ENCODE assay signal across 1 cellular context in the genomic region with DNA sequence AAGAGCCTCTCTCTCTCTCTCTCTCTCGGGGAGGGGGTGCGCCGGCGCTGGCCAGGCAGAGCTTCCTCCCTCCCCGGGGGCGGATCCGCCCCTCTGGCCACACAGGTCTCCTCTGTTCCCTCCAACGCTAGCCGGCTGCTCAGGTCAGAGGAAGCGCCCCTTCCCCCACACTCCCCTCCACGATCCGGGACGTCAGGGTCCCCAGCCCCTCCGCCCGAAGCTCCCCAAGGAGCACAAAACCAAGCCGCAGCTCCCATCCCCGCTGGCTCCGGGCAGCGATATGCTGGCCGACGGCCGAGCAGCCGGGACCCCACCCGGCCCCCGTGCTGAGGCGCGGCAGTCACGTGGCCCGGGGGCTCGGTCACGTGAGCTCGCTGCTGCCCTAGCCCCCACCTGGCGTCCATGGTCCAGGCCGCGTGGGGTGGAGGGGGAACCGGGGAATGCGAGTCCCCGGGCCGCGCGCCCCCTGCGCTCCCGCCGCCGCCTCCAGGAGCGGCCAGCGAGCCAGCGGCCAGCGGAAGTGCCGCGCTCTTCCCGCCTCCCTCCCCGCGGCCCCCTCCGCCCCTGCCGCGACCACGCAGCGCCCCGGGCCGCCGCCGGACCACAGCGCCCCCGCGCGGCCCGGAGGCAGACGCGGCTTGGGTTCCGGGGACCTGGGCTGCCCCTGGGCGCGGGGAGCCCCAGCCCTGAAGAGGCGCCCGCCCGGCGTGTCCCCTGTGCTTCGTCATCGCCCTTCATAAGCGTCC.
TF ChIP-seq lines count a peak whose summit lies in the region.

A gene with protein sequence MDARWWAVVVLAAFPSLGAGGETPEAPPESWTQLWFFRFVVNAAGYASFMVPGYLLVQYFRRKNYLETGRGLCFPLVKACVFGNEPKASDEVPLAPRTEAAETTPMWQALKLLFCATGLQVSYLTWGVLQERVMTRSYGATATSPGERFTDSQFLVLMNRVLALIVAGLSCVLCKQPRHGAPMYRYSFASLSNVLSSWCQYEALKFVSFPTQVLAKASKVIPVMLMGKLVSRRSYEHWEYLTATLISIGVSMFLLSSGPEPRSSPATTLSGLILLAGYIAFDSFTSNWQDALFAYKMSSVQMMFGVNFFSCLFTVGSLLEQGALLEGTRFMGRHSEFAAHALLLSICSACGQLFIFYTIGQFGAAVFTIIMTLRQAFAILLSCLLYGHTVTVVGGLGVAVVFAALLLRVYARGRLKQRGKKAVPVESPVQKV (minus strand): TSS at position 522 of the 746 bp plus-strand sequence. CDS start 118 bp downstream, at position 404.

TF ChIP-seq in HEK293, 187 proteins besides CTCF, POLR2A, EP300 and RAD21 (continued from another document and continues in another):
- TF ChIP-seq, protein P1, sequence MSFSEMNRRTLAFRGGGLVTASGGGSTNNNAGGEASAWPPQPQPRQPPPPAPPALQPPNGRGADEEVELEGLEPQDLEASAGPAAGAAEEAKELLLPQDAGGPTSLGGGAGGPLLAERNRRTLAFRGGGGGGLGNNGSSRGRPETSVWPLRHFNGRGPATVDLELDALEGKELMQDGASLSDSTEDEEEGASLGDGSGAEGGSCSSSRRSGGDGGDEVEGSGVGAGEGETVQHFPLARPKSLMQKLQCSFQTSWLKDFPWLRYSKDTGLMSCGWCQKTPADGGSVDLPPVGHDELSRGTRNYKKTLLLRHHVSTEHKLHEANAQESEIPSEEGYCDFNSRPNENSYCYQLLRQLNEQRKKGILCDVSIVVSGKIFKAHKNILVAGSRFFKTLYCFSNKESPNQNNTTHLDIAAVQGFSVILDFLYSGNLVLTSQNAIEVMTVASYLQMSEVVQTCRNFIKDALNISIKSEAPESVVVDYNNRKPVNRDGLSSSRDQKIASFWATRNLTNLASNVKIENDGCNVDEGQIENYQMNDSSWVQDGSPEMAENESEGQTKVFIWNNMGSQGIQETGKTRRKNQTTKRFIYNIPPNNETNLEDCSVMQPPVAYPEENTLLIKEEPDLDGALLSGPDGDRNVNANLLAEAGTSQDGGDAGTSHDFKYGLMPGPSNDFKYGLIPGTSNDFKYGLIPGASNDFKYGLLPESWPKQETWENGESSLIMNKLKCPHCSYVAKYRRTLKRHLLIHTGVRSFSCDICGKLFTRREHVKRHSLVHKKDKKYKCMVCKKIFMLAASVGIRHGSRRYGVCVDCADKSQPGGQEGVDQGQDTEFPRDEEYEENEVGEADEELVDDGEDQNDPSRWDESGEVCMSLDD (tag by site-specific recombination; IDR thresholded peaks at IDR 0.05), result peak; percentile 95
- TF ChIP-seq ZNF174 (tag by site-specific recombination; IDR thresholded peaks at IDR 0.05), result no peak
- TF ChIP-seq SETDB1 (IDR thresholded peaks at IDR 0.05; ENCODE audit: insufficient read length, low read length), result no peak
- 0 out of 2 replicates have a peak, but pooled peaks have one; percentile 10 for TF ChIP-seq OVOL3 (tag by site-specific recombination; IDR thresholded peaks at IDR 0.05)
- peak; percentile 94 for TF ChIP-seq ZBTB7A (tag by site-specific recombination; IDR thresholded peaks at IDR 0.05; ENCODE audit: low read depth)
- TF ChIP-seq ZNF514 (tag by site-specific recombination; IDR thresholded peaks at IDR 0.05), result no peak
- TF ChIP-seq ZNF555 (tag by site-specific recombination; conservative IDR thresholded peaks at IDR 0.05), result no peak
- TF ChIP-seq SP2 (tag by site-specific recombination; IDR thresholded peaks at IDR 0.05), result peak; percentile 80
- no peak for TF ChIP-seq ZNF830 (tag by site-specific recombination; IDR thresholded peaks at IDR 0.05; ENCODE audit: low read depth)
- TF ChIP-seq WT1 (tag by site-specific recombination; IDR thresholded peaks at IDR 0.05), result peak; percentile 65
- TF ChIP-seq ZNF518A (tag by site-specific recombination; conservative IDR thresholded peaks at IDR 0.05; ENCODE audit: low read depth), result no peak
- TF ChIP-seq ZNF610 (tag by site-specific recombination; IDR thresholded peaks at IDR 0.05; ENCODE audit: borderline replicate concordance), result peak; percentile 79
- TF ChIP-seq, protein P2, sequence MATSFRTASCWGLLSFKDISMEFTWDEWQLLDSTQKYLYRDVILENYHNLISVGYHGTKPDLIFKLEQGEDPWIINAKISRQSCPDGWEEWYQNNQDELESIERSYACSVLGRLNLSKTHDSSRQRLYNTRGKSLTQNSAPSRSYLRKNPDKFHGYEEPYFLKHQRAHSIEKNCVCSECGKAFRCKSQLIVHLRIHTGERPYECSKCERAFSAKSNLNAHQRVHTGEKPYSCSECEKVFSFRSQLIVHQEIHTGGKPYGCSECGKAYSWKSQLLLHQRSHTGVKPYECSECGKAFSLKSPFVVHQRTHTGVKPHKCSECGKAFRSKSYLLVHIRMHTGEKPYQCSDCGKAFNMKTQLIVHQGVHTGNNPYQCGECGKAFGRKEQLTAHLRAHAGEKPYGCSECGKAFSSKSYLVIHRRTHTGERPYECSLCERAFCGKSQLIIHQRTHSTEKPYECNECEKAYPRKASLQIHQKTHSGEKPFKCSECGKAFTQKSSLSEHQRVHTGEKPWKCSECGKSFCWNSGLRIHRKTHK (tag by site-specific recombination; IDR thresholded peaks at IDR 0.05), result no peak
- TF ChIP-seq KLF7 (tag by site-specific recombination; IDR thresholded peaks at IDR 0.05; ENCODE audit: borderline replicate concordance), result peak; percentile 97; the same call in 1 of the 2 replicates
- TF ChIP-seq ZNF391 (tag by site-specific recombination; IDR thresholded peaks at IDR 0.05; ENCODE audit: borderline replicate concordance, low read depth), result peak; percentile 86
- TF ChIP-seq ZNF423 (tag by site-specific recombination; IDR thresholded peaks at IDR 0.05), result peak; percentile 37
- peak; percentile 71; the same call in 1 of the 2 replicates for TF ChIP-seq ZNF394 (tag by site-specific recombination; IDR thresholded peaks at IDR 0.05; ENCODE audit: borderline replicate concordance)
- TF ChIP-seq ZNF354C (tag by site-specific recombination; IDR thresholded peaks at IDR 0.05; ENCODE audit: borderline replicate concordance, low read depth), result no peak
- TF ChIP-seq ZNF473 (tag by site-specific recombination; IDR thresholded peaks at IDR 0.05), result no peak
- TF ChIP-seq ZNF600 (tag by site-specific recombination; IDR thresholded peaks at IDR 0.05), result peak; percentile 79
- TF ChIP-seq ZNF561 (tag by site-specific recombination; IDR thresholded peaks at IDR 0.05; ENCODE audit: borderline replicate concordance), result peak; percentile 60; the same call in 1 of the 2 replicates
- TF ChIP-seq ZBTB8A (tag by site-specific recombination; IDR thresholded peaks at IDR 0.05), result peak; percentile 92
- peak; percentile 62 for TF ChIP-seq ZBTB48 (tag by site-specific recombination; IDR thresholded peaks at IDR 0.05)
- TF ChIP-seq ZSCAN18 (tag by site-specific recombination; IDR thresholded peaks at IDR 0.05), result peak; percentile 58; the same call in 1 of the 2 replicates
- 0 out of 2 replicates have a peak, but pooled peaks have one; percentile 33 for TF ChIP-seq ZBTB44 (tag by site-specific recombination; IDR thresholded peaks at IDR 0.05)
- TF ChIP-seq ZBTB21 (tag by site-specific recombination; IDR thresholded peaks at IDR 0.05), result peak; percentile 44; the same call in 1 of the 2 replicates
- peak; percentile 82 for TF ChIP-seq ZIC2 (tag by site-specific recombination; IDR thresholded peaks at IDR 0.05)
- TF ChIP-seq, protein P3, sequence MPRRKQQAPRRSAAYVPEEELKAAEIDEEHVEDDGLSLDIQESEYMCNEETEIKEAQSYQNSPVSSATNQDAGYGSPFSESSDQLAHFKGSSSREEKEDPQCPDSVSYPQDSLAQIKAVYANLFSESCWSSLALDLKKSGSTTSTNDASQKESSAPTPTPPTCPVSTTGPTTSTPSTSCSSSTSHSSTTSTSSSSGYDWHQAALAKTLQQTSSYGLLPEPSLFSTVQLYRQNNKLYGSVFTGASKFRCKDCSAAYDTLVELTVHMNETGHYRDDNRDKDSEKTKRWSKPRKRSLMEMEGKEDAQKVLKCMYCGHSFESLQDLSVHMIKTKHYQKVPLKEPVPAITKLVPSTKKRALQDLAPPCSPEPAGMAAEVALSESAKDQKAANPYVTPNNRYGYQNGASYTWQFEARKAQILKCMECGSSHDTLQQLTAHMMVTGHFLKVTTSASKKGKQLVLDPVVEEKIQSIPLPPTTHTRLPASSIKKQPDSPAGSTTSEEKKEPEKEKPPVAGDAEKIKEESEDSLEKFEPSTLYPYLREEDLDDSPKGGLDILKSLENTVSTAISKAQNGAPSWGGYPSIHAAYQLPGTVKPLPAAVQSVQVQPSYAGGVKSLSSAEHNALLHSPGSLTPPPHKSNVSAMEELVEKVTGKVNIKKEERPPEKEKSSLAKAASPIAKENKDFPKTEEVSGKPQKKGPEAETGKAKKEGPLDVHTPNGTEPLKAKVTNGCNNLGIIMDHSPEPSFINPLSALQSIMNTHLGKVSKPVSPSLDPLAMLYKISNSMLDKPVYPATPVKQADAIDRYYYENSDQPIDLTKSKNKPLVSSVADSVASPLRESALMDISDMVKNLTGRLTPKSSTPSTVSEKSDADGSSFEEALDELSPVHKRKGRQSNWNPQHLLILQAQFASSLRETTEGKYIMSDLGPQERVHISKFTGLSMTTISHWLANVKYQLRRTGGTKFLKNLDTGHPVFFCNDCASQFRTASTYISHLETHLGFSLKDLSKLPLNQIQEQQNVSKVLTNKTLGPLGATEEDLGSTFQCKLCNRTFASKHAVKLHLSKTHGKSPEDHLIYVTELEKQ (tag by site-specific recombination; IDR thresholded peaks at IDR 0.05; ENCODE audit: borderline replicate concordance), result no peak; the same call in 1 of the 2 replicates
- 0 out of 2 replicates have a peak, but pooled peaks have one; percentile 29 for TF ChIP-seq ZNF623 (tag by site-specific recombination; IDR thresholded peaks at IDR 0.05)
- peak; percentile 80 for TF ChIP-seq ZNF639 (tag by site-specific recombination; IDR thresholded peaks at IDR 0.05)
- no peak for TF ChIP-seq ZNF266 (tag by site-specific recombination; IDR thresholded peaks at IDR 0.05; ENCODE audit: low read depth)
